In the genomic region with DNA sequence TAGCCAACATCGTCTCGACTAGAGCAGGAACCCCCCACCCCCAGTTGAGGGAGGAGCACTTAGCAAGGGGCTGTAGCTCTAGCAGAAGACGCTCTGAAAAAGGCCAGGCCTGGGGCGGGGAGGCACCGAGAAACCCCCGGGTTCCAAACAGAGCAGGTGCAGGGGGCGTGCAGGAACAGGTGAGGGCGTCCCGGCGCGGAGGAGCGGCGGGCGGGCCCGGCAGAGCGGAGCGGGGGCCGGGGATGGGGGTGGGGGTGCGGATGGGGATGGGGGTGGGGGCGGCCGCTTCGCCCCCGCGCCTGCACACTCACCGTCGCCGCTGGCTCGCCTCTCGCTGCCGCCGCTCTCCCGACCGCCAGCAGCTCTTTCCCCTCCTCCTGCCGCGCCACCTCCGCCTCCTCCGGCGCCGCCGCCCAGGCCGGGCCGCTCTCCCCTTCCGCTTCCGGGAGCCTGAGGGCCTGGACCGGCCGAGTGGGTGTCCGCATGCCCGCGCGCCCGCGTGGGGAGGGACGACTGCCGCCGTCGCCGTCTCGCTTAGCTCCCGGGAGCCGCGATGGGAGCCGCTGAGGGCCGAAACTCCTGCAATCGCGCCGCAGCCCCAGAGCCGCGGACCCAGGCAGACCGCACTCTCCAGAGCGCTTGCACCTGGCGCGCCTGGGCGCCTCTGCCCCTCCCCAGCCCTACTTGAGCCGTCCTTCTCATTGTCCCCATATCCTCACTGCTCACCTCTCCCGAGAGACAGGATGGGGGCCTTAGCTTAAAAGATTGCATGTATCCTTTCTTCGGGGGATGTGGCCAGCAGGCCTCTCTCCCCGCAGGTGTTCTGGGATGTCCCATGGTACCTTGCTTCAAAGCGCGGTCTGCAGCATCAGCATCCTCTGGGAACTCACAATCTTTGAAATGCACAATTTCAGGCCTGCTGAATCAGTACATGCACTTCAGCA, we compare ENCODE assay signal across 8 cellular contexts. TPM values are rescaled to one million over a fixed set of nuclear protein-coding genes. Genes with fewer than 3 reads are reported as not detected.
A peak's percentile ranks its signal among the peaks of the same experiment; 100 is the strongest.
DNase-seq lines count a peak whose midpoint lies in the region; ATAC-seq, FAIRE-seq and TF ChIP-seq lines count a peak whose summit lies in the region.

A gene with protein sequence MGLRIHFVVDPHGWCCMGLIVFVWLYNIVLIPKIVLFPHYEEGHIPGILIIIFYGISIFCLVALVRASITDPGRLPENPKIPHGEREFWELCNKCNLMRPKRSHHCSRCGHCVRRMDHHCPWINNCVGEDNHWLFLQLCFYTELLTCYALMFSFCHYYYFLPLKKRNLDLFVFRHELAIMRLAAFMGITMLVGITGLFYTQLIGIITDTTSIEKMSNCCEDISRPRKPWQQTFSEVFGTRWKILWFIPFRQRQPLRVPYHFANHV (minus strand): TSS at position 515 of the 944 bp plus-strand sequence. CDS start 19,092 bp downstream, outside the sequence.

- H3K4me3 Mint-ChIP-seq in osteocyte (ENCODE audit: unreplicated experiment): peak within 1 kb of the TSS; percentile 92

- H3K4me1 Mint-ChIP-seq in osteocyte (ENCODE audit: unreplicated experiment): peaks cover 16% of the 10 kb centered on the region

- H3K36me3 Mint-ChIP-seq in osteocyte (ENCODE audit: unreplicated experiment): peaks cover 10% of the 10 kb centered on the region

- ATAC-seq in GM21367 (IDR thresholded peaks at IDR 0.05; ENCODE audit: unreplicated experiment): peak; percentile 67
- ATAC-seq in thoracic aorta (ENCODE audit: insufficient number of reproducible peaks, low FRiP score, low read depth): peak; percentile 46

- H3K9me3 ChIP-seq in SJCRH30 (replicated peaks) (no peaks in the 10 kb centered on the region), thoracic aorta (no peaks in the 10 kb centered on the region)

- peak within 1 kb of the TSS; percentile 61 for H3K27ac Mint-ChIP-seq in osteocyte (ENCODE audit: unreplicated experiment)

- H3K27me3 ChIP-seq in SJCRH30: no peaks in the 10 kb centered on the region
- H3K27me3 ChIP-seq in thoracic aorta (replicated peaks; ENCODE audit: insufficient read depth): no peaks in the 10 kb centered on the region

- H3K9me3 Mint-ChIP-seq in osteocyte (ENCODE audit: unreplicated experiment): no peaks in the 10 kb centered on the region

- peak within 1 kb of the TSS; percentile 72 for H3K4me3 ChIP-seq in SJCRH30
- peak within 1 kb of the TSS; percentile 82 for H3K4me3 ChIP-seq in thoracic aorta

- TF ChIP-seq CTCF in osteocyte (IDR thresholded peaks at IDR 0.05) (no peak), thoracic aorta (IDR thresholded peaks at IDR 0.05) (no peak)

- DNase-seq in DMS53 (lab: John Stamatoyannopoulos, UW) (peak; percentile 77), HTR-8/SVneo (ENCODE audit: insufficient read length, low spot score) (peak; percentile 36), SJCRH30 (peak; percentile 65 to 66), head of caudate nucleus (peak; percentile 48 to 93 (median 80)), osteocyte (ENCODE audit: extremely low spot score, unreplicated experiment) (peak; percentile 88), thoracic aorta (ENCODE audit: low spot score) (no peak)
- DNase-seq in activated naive CD4-positive, alpha-beta T cell treated with anti-CD3 and anti-CD28 coated beads, Interleukin-2, amount 50 U/mL, for 16 hours: peak; percentile 61

- intact Hi-C loops in head of caudate nucleus (cut with DNase I): no loop called here

- H3K4me1 ChIP-seq in SJCRH30 (no peaks in the 10 kb centered on the region), thoracic aorta (ENCODE audit: control insufficient read depth in 1 of 2, low read depth in 2 of 2) (peaks cover 12 to 14% of the 10 kb centered on the region in 2 donors)

- H3K27ac ChIP-seq in SJCRH30 (no peak within 1 kb of the TSS), thoracic aorta (peak within 1 kb of the TSS in 1 of 2 donors; percentile 3)

- H3K36me3 ChIP-seq in SJCRH30 (peaks cover 9% of the 10 kb centered on the region; the same call in 1 of the 2 replicates), thoracic aorta (no peaks in the 10 kb centered on the region)

- H3K27me3 Mint-ChIP-seq in osteocyte (ENCODE audit: unreplicated experiment): peaks cover 15% of the 10 kb centered on the region

- no peak for FAIRE-seq in HTR-8/SVneo (lab: Jason Lieb, UNC)

RNA-seq across cellular contexts. Expression of the gene that starts here (rescaled TPM):
- total RNA-seq in SJCRH30 (2014; rRNA removed; shearing (Covaris generic)): 5.5 and 7.4 TPM in 2 replicates
- total RNA-seq in osteocyte (9.3 and 9.5 TPM in 2 replicates), thoracic aorta (10 to 100 TPM; 11.4 to 18.7 TPM)
